Comparison of ENCODE assay signal across 8 cellular contexts in genomic region chr2:120287183-120288015, GRCh38. TPM values are rescaled to one million over a fixed set of nuclear protein-coding genes. Genes with fewer than 3 reads are reported as not detected.
DNase-seq lines count a peak whose midpoint lies in the region; ATAC-seq and TF ChIP-seq lines count a peak whose summit lies in the region.

No MANE protein-coding gene starts in this region.

- H3K4me3 Mint-ChIP-seq in activated naive CD8-positive, alpha-beta T cell treated with anti-CD3 and anti-CD28 coated beads, Interleukin-2, amount 10 ng/mL, durations not matched to agents 7 days and 5 days, result peak overlapping the region; percentile 53
- no peak overlapping the region for H3K4me3 Mint-ChIP-seq in naive B cell

- peaks cover 6% of the 10 kb centered on the region for H3K36me3 ChIP-seq in right atrium auricular region

- POLR2A ChIA-PET in activated naive CD8-positive, alpha-beta T cell treated with anti-CD3 and anti-CD28 coated beads, Interleukin-2, amount 10 ng/mL, durations not matched to agents 7 days and 5 days (lab: Charles Lee), result interaction anchor here (0.7 to 0.9 kb wide), 3 partner anchors 35 to 64 kb away, joined by 3 to 4 read pairs (median 3); partner anchors contain the start of genes RALB and TMEM185B

- H3K27ac Mint-ChIP-seq in activated naive CD8-positive, alpha-beta T cell treated with anti-CD3 and anti-CD28 coated beads, Interleukin-2, amount 10 ng/mL, durations not matched to agents 7 days and 5 days, result peak overlapping the region; percentile 76
- H3K27ac Mint-ChIP-seq in naive B cell, result peak overlapping the region; percentile 8 to 86 (median 71)

- no peak for TF ChIP-seq CTCF in right atrium auricular region (IDR thresholded peaks at IDR 0.05)

- no peak overlapping the region for H3K4me3 ChIP-seq in right atrium auricular region

- H3K9me3 ChIP-seq in right atrium auricular region, result no peaks in the 10 kb centered on the region

- H3K4me1 Mint-ChIP-seq in activated naive CD8-positive, alpha-beta T cell treated with anti-CD3 and anti-CD28 coated beads, Interleukin-2, amount 10 ng/mL, durations not matched to agents 7 days and 5 days, result peaks cover 49% of the 10 kb centered on the region
- H3K4me1 Mint-ChIP-seq in naive B cell, result peaks cover 15 to 21% (median 20%) of the 10 kb centered on the region in 3 donors

- ATAC-seq in GM21381 (IDR thresholded peaks at IDR 0.05; ENCODE audit: unreplicated experiment) (peak; percentile 96), HG03558 (IDR thresholded peaks at IDR 0.05; ENCODE audit: extremely low read depth, unreplicated experiment) (peak; percentile 97), naive B cell (ENCODE audit: low read depth in 2 of 2) (no peak)
- peak; percentile 79 for ATAC-seq in activated naive CD8-positive, alpha-beta T cell treated with anti-CD3 and anti-CD28 coated beads, Interleukin-2, amount 10 ng/mL, durations not matched to agents 7 days and 5 days (ENCODE audit: low read depth)

- no peak overlapping the region for H3K27ac ChIP-seq in right atrium auricular region

- DNase-seq in GM03348 (ENCODE audit: low spot score), result peak; percentile 81
- DNase-seq in activated naive CD8-positive, alpha-beta T cell treated with anti-CD3 and anti-CD28 coated beads, Interleukin-2, amount 10 ng/mL, durations not matched to agents 7 days and 5 days, result no peak
- DNase-seq in naive B cell, result no peak
- no peak for DNase-seq in NK-92 (lab: John Stamatoyannopoulos, UW; ENCODE audit: unreplicated experiment)
- DNase-seq in GOT3 (lab: John Stamatoyannopoulos, UW), result no peak
- no peak for DNase-seq in right atrium auricular region (ENCODE audit: low spot score)

- peaks cover 58% of the 10 kb centered on the region for H3K36me3 Mint-ChIP-seq in activated naive CD8-positive, alpha-beta T cell treated with anti-CD3 and anti-CD28 coated beads, Interleukin-2, amount 10 ng/mL, durations not matched to agents 7 days and 5 days
- H3K36me3 Mint-ChIP-seq in naive B cell, result peaks cover 25 to 35% of the 10 kb centered on the region in 2 donors

- H3K27me3 ChIP-seq in right atrium auricular region, result no peaks in the 10 kb centered on the region

- peaks cover 0 to 19% of the 10 kb centered on the region in 2 donors for H3K4me1 ChIP-seq in right atrium auricular region

- H3K9me3 Mint-ChIP-seq in activated naive CD8-positive, alpha-beta T cell treated with anti-CD3 and anti-CD28 coated beads, Interleukin-2, amount 10 ng/mL, durations not matched to agents 7 days and 5 days, result no peaks in the 10 kb centered on the region
- no peaks in the 10 kb centered on the region for H3K9me3 Mint-ChIP-seq in naive B cell

- H3K27me3 Mint-ChIP-seq in activated naive CD8-positive, alpha-beta T cell treated with anti-CD3 and anti-CD28 coated beads, Interleukin-2, amount 10 ng/mL, durations not matched to agents 7 days and 5 days, result no peaks in the 10 kb centered on the region
- no peaks in the 10 kb centered on the region for H3K27me3 Mint-ChIP-seq in naive B cell

RNA-seq across cellular contexts. Expression of gene RALB, which starts 34.7 kb away (rescaled TPM):
- 10 to 100 TPM; 45.7 to 50.4 TPM for total RNA-seq in activated naive CD8-positive, alpha-beta T cell treated with anti-CD3 and anti-CD28 coated beads, Interleukin-2, amount 10 ng/mL, durations not matched to agents 7 days and 5 days
- polyA plus RNA-seq in naive B cell (ENCODE audit: low read depth in 6 of 6), result 100 to 1,000 TPM in 2 of 6 donors, 10 to 100 TPM in 4; 84.0 to 121 (median 97.0) TPM
- 10 to 100 TPM; 43.7 to 48.5 TPM for total RNA-seq in right atrium auricular region

RNA-seq across cellular contexts. Expression of gene INHBB, which starts 58.5 kb away (rescaled TPM):
- not detected for total RNA-seq in activated naive CD8-positive, alpha-beta T cell treated with anti-CD3 and anti-CD28 coated beads, Interleukin-2, amount 10 ng/mL, durations not matched to agents 7 days and 5 days
- under 1 TPM in 1 of 6 donors, not detected in 5; 0.09 TPM for polyA plus RNA-seq in naive B cell (ENCODE audit: low read depth in 6 of 6)
- 1 to 10 TPM in 1 of 2 donors, under 1 TPM in 1; 0.74 to 5.9 TPM for total RNA-seq in right atrium auricular region

Comparison
In these comparisons a context has a peak if more than half of its experiments do, and no peak if none do; other contexts are left out.
1. ATAC-seq: peak in GM21381 (single experiment), HG03558 (single experiment) and activated naive CD8-positive, alpha-beta T cell treated with anti-CD3 and anti-CD28 coated beads, Interleukin-2, amount 10 ng/mL, durations not matched to agents 7 days and 5 days (single experiment); none in naive B cell (0 of 2).